ENCODE assay signal across 9 cellular contexts in genomic region chr10:79116801-79117723, GRCh38. TPM values are rescaled to one million over a fixed set of nuclear protein-coding genes. Genes with fewer than 3 reads are reported as not detected.
DNase-seq lines count a peak whose midpoint lies in the region; ATAC-seq and TF ChIP-seq lines count a peak whose summit lies in the region.
"Had no signal": no experiment of that assay in that cellular context is flagged by ENCODE, and none has a peak within 500 bp of the region (broad histone marks: within the 10 kb centered on the region; RNA-seq: fewer than 3 reads in every experiment).

No MANE protein-coding gene starts in this region.

- peak; percentile 90 for ATAC-seq in GM19438 (IDR thresholded peaks at IDR 0.05; ENCODE audit: low read depth, unreplicated experiment)
- ATAC-seq in HG03378 (IDR thresholded peaks at IDR 0.05; ENCODE audit: unreplicated experiment), result peak; percentile 81
- no peak for ATAC-seq in HG03469 (IDR thresholded peaks at IDR 0.05; ENCODE audit: unreplicated experiment)

- WGBS in tibial nerve, 2 donors, result 64 to 65% methylated on average over 11 to 12 of the region's 12 CpGs

- H3K4me1 Mint-ChIP-seq in activated naive CD4-positive, alpha-beta T cell treated with anti-CD3 and anti-CD28 coated beads for 36 hours (ENCODE audit: low read depth), result peaks cover 20% of the 10 kb centered on the region

- H3K27me3 ChIP-seq in tibial nerve, result no peaks in the 10 kb centered on the region

- CTCF ChIA-PET in activated naive CD4-positive, alpha-beta T cell treated with anti-CD3 and anti-CD28 coated beads for 36 hours (lab: Charles Lee), result no interaction called here

- H3K27ac ChIP-seq in tibial nerve, result peak overlapping the region in 3 of 4 donors; percentile 18 to 75 (median 22)

- peaks cover 0 to 84% (median 44%) of the 10 kb centered on the region in 4 donors for H3K4me1 ChIP-seq in tibial nerve

- DNase-seq in AG08396 (ENCODE audit: low spot score) (peak; percentile 73), fibroblast of the aortic adventitia (ENCODE audit: low read depth) (peak; percentile 74), tibial nerve (ENCODE audit: low spot score in 2 of 2) (peak in 1 of 2 donors; percentile 66), D341Med (ENCODE audit: low spot score) (no peak)
- DNase-seq in activated naive CD4-positive, alpha-beta T cell treated with anti-CD3 and anti-CD28 coated beads for 36 hours, result no peak
- DNase-seq: activated B cell treated with CpG ODN at 0.5 μM for 24 hours had no signal

- H3K27ac Mint-ChIP-seq in activated naive CD4-positive, alpha-beta T cell treated with anti-CD3 and anti-CD28 coated beads for 36 hours, result no peak overlapping the region
- H3K27ac Mint-ChIP-seq: activated B cell treated with CpG ODN at 0.5 μM for 24 hours had no signal

- peak; percentile 53 to 77 for TF ChIP-seq EP300 in tibial nerve (IDR thresholded peaks at IDR 0.05)

- H3K4me3 Mint-ChIP-seq in activated naive CD4-positive, alpha-beta T cell treated with anti-CD3 and anti-CD28 coated beads for 36 hours, result no peak overlapping the region
- H3K4me3 Mint-ChIP-seq: activated B cell treated with CpG ODN at 0.5 μM for 24 hours had no signal

- intact Hi-C loops in activated naive CD4-positive, alpha-beta T cell treated with anti-CD3 and anti-CD28 coated beads for 36 hours (cut with micrococcal nuclease), result no loop called here

- H3K9me3 ChIP-seq in tibial nerve, result no peaks in the 10 kb centered on the region

- H3K27me3 Mint-ChIP-seq in activated naive CD4-positive, alpha-beta T cell treated with anti-CD3 and anti-CD28 coated beads for 36 hours (ENCODE audit: low read depth), result no peaks in the 10 kb centered on the region

- TF ChIP-seq CTCF in fibroblast of the aortic adventitia (IDR thresholded peaks at IDR 0.05; ENCODE audit: insufficient read depth, low read length) (no peak), tibial nerve (IDR thresholded peaks at IDR 0.05) (no peak)

- no peak for TF ChIP-seq POLR2A in tibial nerve (IDR thresholded peaks at IDR 0.05)

- no peaks in the 10 kb centered on the region for H3K36me3 Mint-ChIP-seq in activated naive CD4-positive, alpha-beta T cell treated with anti-CD3 and anti-CD28 coated beads for 36 hours (ENCODE audit: low read depth)

- peaks cover 0 to 33% (median 0%) of the 10 kb centered on the region in 3 donors for H3K36me3 ChIP-seq in tibial nerve

- H3K4me3 ChIP-seq in fibroblast of the aortic adventitia (ENCODE audit: low read depth, low read length) (no peak overlapping the region), tibial nerve (no peak overlapping the region)

- no peaks in the 10 kb centered on the region for H3K9me3 Mint-ChIP-seq in activated naive CD4-positive, alpha-beta T cell treated with anti-CD3 and anti-CD28 coated beads for 36 hours
- H3K9me3 Mint-ChIP-seq: activated B cell treated with CpG ODN at 0.5 μM for 24 hours had no signal

RNA-seq across cellular contexts. Expression of gene ZMIZ1, which starts 48.3 kb away (rescaled TPM):
- total RNA-seq in fibroblast of the aortic adventitia (ENCODE audit: low replicate concordance) (15.0 and 28.1 TPM in 2 replicates), tibial nerve (10 to 100 TPM; 65.5 to 88.2 (median 69.3) TPM)
- 10 to 100 TPM; 15.6 to 18.3 TPM for total RNA-seq in activated naive CD4-positive, alpha-beta T cell treated with anti-CD3 and anti-CD28 coated beads for 36 hours

Comparison
In these comparisons a context has a peak if more than half of its experiments do, and no peak if none do; other contexts are left out.
1. DNase-seq: peak in AG08396 (single experiment) and fibroblast of the aortic adventitia (single experiment); none in D341Med (single experiment) and activated naive CD4-positive, alpha-beta T cell treated with anti-CD3 and anti-CD28 coated beads for 36 hours (single experiment).